In genomic region chr6:27293436-27294152, GRCh38 we compare ENCODE assay signal across 10 cellular contexts. TPM values are rescaled to one million over a fixed set of nuclear protein-coding genes. Genes with fewer than 3 reads are reported as not detected.
A peak's percentile ranks its signal among the peaks of the same experiment; 100 is the strongest.
DNase-seq lines count a peak whose midpoint lies in the region; ATAC-seq, FAIRE-seq and TF ChIP-seq lines count a peak whose summit lies in the region.
"Had no signal": no experiment of that assay in that cellular context is flagged by ENCODE, and none has a peak within 500 bp of the region (broad histone marks: within the 10 kb centered on the region; RNA-seq: fewer than 3 reads in every experiment).

No MANE protein-coding gene starts in this region.

- no peak overlapping the region for H4K5ac ChIP-seq in mesendoderm (ENCODE audit: low read length)

- H4K20me1 ChIP-seq in GM12878 (ENCODE audit: control insufficient read depth, insufficient read depth): no peaks in the 10 kb centered on the region

- no peak overlapping the region for H3K56ac ChIP-seq in mesendoderm (ENCODE audit: low read length)

- H3K4me2 ChIP-seq in GM12878 (ENCODE audit: control insufficient read depth, insufficient read depth) (peak overlapping the region; percentile 44; the same call in 1 of the 2 replicates), mesendoderm (ENCODE audit: low read length) (no peak overlapping the region)

- H3K23ac ChIP-seq in mesendoderm (ENCODE audit: low read length): no peak overlapping the region

- TF ChIP-seq CTCF in GM12878 (IDR thresholded peaks at IDR 0.05 in 2 of 3, conservative IDR thresholded peaks at IDR 0.05 in 1 of 3; ENCODE audit: control insufficient read depth in 2 of 3, extremely low read depth in 1 of 3, insufficient read depth in 1 of 3, low read depth in 3 of 3, low read length in 3 of 3): no peak

- no peak overlapping the region for H3K9ac ChIP-seq in GM12878 (ENCODE audit: control insufficient read depth, insufficient read depth, low read length)
- H3K9ac ChIP-seq in mesendoderm (ENCODE audit: low read length): no peak overlapping the region

- no peak overlapping the region for H3K18ac ChIP-seq in mesendoderm (ENCODE audit: low read length)

- no peaks in the 10 kb centered on the region; the same call in 1 of the 2 replicates for H3K4me1 ChIP-seq in GM12878 (ENCODE audit: control insufficient read depth, insufficient read depth, low read length)
- peaks cover 2% of the 10 kb centered on the region for H3K4me1 ChIP-seq in mesendoderm (ENCODE audit: control insufficient read depth, low read depth, low read length)

- DNase-seq in ELR (ENCODE audit: low read depth) (peak; percentile 85), M059J (ENCODE audit: low read depth) (peak; percentile 66), GM12878 (ENCODE audit: low read depth, low spot score) (no peak), mesendoderm (peak; percentile 83), GDM1 (lab: John Stamatoyannopoulos, UW) (no peak)
- DNase-seq in activated effector memory CD4-positive, alpha-beta T cell treated with anti-CD3 and anti-CD28 coated beads, Interleukin-2, amount 50 U/mL, for 16 hours: no peak
- no peak for DNase-seq in activated CD4-positive, CD25-positive, alpha-beta regulatory T cell (lab: John Stamatoyannopoulos, UW)
- DNase-seq: activated CD4-positive, alpha-beta T cell treated with anti-CD3 and anti-CD28 coated beads, Interleukin-2, amount 50 U/mL, for 48 hours had no signal

- H3K27me3 ChIP-seq in GM12878 (replicated peaks in 1 of 2; ENCODE audit: control insufficient read depth in 2 of 2, insufficient read depth in 2 of 2, low read length in 1 of 2) (peaks cover 2 to 9% of the 10 kb centered on the region in 2 experiments), mesendoderm (ENCODE audit: insufficient read depth, low read length, poor library complexity) (no peaks in the 10 kb centered on the region)

- 0 out of 2 replicates have a peak overlapping the region, but pooled peaks have one; percentile 15 for H3K4me3 ChIP-seq in GM12878
- H3K4me3 ChIP-seq in mesendoderm (ENCODE audit: low read length): no peak overlapping the region

- in situ Hi-C loops in GM12878 (cut with MboI): no loop called here

- peaks cover 6% of the 10 kb centered on the region for H3K9me3 ChIP-seq in GM12878 (replicated peaks; ENCODE audit: control insufficient read depth, insufficient read depth, low read length)

- no peak for ATAC-seq in GM12878
- ATAC-seq in HG03442 (IDR thresholded peaks at IDR 0.05; ENCODE audit: unreplicated experiment): no peak

- no peak for FAIRE-seq in GM12878 (lab: Jason Lieb, UNC)

- H2BK120ac ChIP-seq in mesendoderm (ENCODE audit: low read depth, low read length): no peak overlapping the region

- H3K79me2 ChIP-seq in GM12878 (ENCODE audit: control insufficient read depth, insufficient read depth, low read length) (no peaks in the 10 kb centered on the region), mesendoderm (ENCODE audit: control insufficient read depth, insufficient read depth, low read length) (no peaks in the 10 kb centered on the region)

- no TSS peak for BruUV-seq in GM12878 (replicated peaks; lab: Mats Ljungman, UMichigan)

- RAD21 ChIA-PET in GM12878 (lab: Charles Lee; ENCODE audit: unreplicated experiment): no interaction called here

- CTCF ChIA-PET in GM12878 (lab: Yijun Ruan, JAX): interaction anchor here (0.9 kb wide), 1 partner anchor 225 kb away, joined by 4 read pairs; no protein-coding TSS in a partner anchor

- H3K36me3 ChIP-seq in GM12878 (ENCODE audit: control insufficient read depth in 2 of 2, insufficient read depth in 2 of 2, low read length in 1 of 2): no peaks in the 10 kb centered on the region
- H3K36me3 ChIP-seq in mesendoderm (ENCODE audit: control insufficient read depth, insufficient read depth, low read length): no peaks in the 10 kb centered on the region
- H3K36me3 ChIP-seq: neutrophil had no signal

- H3K27ac ChIP-seq in GM12878 (ENCODE audit: control insufficient read depth, insufficient read depth): no peak overlapping the region
- H3K27ac ChIP-seq in mesendoderm (ENCODE audit: low read depth, low read length): no peak overlapping the region
- H3K27ac ChIP-seq: neutrophil had no signal

- no peak overlapping the region for H4K8ac ChIP-seq in mesendoderm (ENCODE audit: low read depth, low read length)

- no peak overlapping the region for H2BK5ac ChIP-seq in mesendoderm (ENCODE audit: low read length)

- TF ChIP-seq EP300 in GM12878 (IDR thresholded peaks at IDR 0.05; ENCODE audit: borderline replicate concordance in 1 of 2, control insufficient read depth in 1 of 2, low read depth in 2 of 2, low read length in 2 of 2): no peak

- no peak for TF ChIP-seq RAD21 in GM12878 (IDR thresholded peaks at IDR 0.05; ENCODE audit: insufficient read depth, low read depth, low read length)

- no peak for TF ChIP-seq POLR2A in GM12878 (IDR thresholded peaks at IDR 0.05; ENCODE audit: low read depth, low read length)

- POLR2A ChIA-PET in GM12878 (lab: Charles Lee): interaction anchor here (0.7 kb wide), 1 partner anchor 617 kb away, joined by 3 read pairs; no protein-coding TSS in a partner anchor

- no peaks in the 10 kb centered on the region for H3K79me1 ChIP-seq in mesendoderm (ENCODE audit: low read length)

- no peak overlapping the region for H2AFZ ChIP-seq in GM12878 (ENCODE audit: control insufficient read depth, low read depth, low read length)

- H2BK15ac ChIP-seq in mesendoderm (replicated peaks; ENCODE audit: low read depth): no peak overlapping the region

- SMC1A ChIA-PET in GM12878 (lab: Charles Lee; ENCODE audit: uncharacterized antibody, unreplicated experiment): interaction anchor here (0.9 kb wide), 1 partner anchor 116 kb away, joined by 4 read pairs; no protein-coding TSS in a partner anchor

- H3K4ac ChIP-seq in mesendoderm (ENCODE audit: low read depth, low read length): no peak overlapping the region

- intact Hi-C loops in GM12878 (cut with micrococcal nuclease; ENCODE audit: unreplicated experiment): no loop called here

- 20% methylated on average over 28 of the region's 28 CpGs for WGBS in GM12878 (ENCODE audit: insufficient coverage, insufficient replicate concordance, low lambda C conversion rate, missing lambda C conversion rate)
- no CpG with 5 or more reads among the region's 28 CpGs for WGBS in mesendoderm (ENCODE audit: extremely low coverage, insufficient coverage, low lambda C conversion rate)

- no peak overlapping the region for H2AK5ac ChIP-seq in mesendoderm (ENCODE audit: low read length)

TF ChIP-seq in GM12878, 131 proteins besides CTCF, POLR2A, EP300 and RAD21 (continues in another document):
- TF ChIP-seq ZNF207 (IDR thresholded peaks at IDR 0.05; ENCODE audit: borderline replicate concordance) (no peak), MTA3 (IDR thresholded peaks at IDR 0.05; ENCODE audit: borderline replicate concordance, low read length) (no peak), USF1 (IDR thresholded peaks at IDR 0.05; ENCODE audit: borderline replicate concordance, extremely low read length, insufficient read depth, low read depth, low read length) (no peak), JUND (IDR thresholded peaks at IDR 0.05; ENCODE audit: low read depth, low read length) (no peak), ZNF24 (IDR thresholded peaks at IDR 0.05) (peak; percentile 57; the same call in 1 of the 2 replicates)

RNA-seq across cellular contexts. Expression of gene POM121L2, which starts 18.5 kb away (rescaled TPM):
- total RNA-seq in M059J (2014; rRNA removed; shearing (Covaris generic)): not detected in 2 replicates
- total RNA-seq in GM12878 (2013; cell fraction: nucleolus; rRNA removed): not detected in 2 replicates
- not detected in 2 replicates for total RNA-seq in GM12878 (2014; rRNA removed)
- total RNA-seq in GM12878 (2014; rRNA removed; fragmentation: Illumina TruSeq; extraction: Trizol): not detected in 2 replicates
- not detected in 2 replicates for total RNA-seq in GM12878 (2021)
- polyA plus RNA-seq in GM12878 (2011; ENCODE audit: low read depth): not detected
- polyA plus RNA-seq in GM12878 (2011; rRNA removed): not detected in 2 replicates
- polyA plus RNA-seq in GM12878 (2011; cell fraction: cytosol; rRNA removed): not detected in 2 replicates
- polyA plus RNA-seq in GM12878 (2011; cell fraction: nucleus; rRNA removed): 0.04 TPM in 1 of 2 replicates, not detected in the other
- polyA plus RNA-seq in GM12878 (2012): 0.04 TPM in 1 of 2 replicates, not detected in the other
- polyA plus RNA-seq in GM12878 (2014; fragmentation: Illumina TruSeq; extraction: Trizol): 0.04 TPM in 1 of 2 replicates, not detected in the other
- not detected for polyA plus RNA-seq in GM12878 (2014; fragmentation: Nextera tagmentation; extraction: Ambion mirVana)
- not detected in 2 replicates for polyA plus RNA-seq in GM12878 (2014; rRNA removed)
- polyA plus RNA-seq in GM12878 (2016; fragmentation: Nextera tagmentation; extraction: Ambion mirVana): not detected
- polyA minus RNA-seq in GM12878 (2011; rRNA and poly(A)+ RNA removed): 0.05 TPM in 1 of 2 replicates, not detected in the other
- not detected in 2 replicates for polyA minus RNA-seq in GM12878 (2011; cell fraction: cytosol; rRNA and poly(A)+ RNA removed)
- 0.12 TPM in 1 of 2 replicates, not detected in the other for polyA minus RNA-seq in GM12878 (2011; cell fraction: nucleus; rRNA and poly(A)+ RNA removed)
- polyA plus RNA-seq in mesendoderm (2013, experiment 1 of 2): 0.07 TPM
- 0.06 TPM for polyA plus RNA-seq in mesendoderm (2013, experiment 2 of 2)

RNA-seq across cellular contexts. Expression of gene PRSS16, which starts 46.1 kb away (rescaled TPM):
- total RNA-seq in M059J (2014; rRNA removed; shearing (Covaris generic)): 2.9 and 5.4 TPM in 2 replicates
- 0.20 and 0.27 TPM in 2 replicates for total RNA-seq in GM12878 (2013; cell fraction: nucleolus; rRNA removed)
- 3.4 TPM in 2 replicates for total RNA-seq in GM12878 (2014; rRNA removed)
- total RNA-seq in GM12878 (2014; rRNA removed; fragmentation: Illumina TruSeq; extraction: Trizol): 2.1 TPM in 2 replicates
- total RNA-seq in GM12878 (2021): 5.9 and 7.1 TPM in 2 replicates
- polyA plus RNA-seq in GM12878 (2011; ENCODE audit: low read depth): 4.1 TPM
- polyA plus RNA-seq in GM12878 (2011; rRNA removed): 2.3 and 2.4 TPM in 2 replicates
- 2.9 and 4.1 TPM in 2 replicates for polyA plus RNA-seq in GM12878 (2011; cell fraction: cytosol; rRNA removed)
- 2.6 and 3.5 TPM in 2 replicates for polyA plus RNA-seq in GM12878 (2011; cell fraction: nucleus; rRNA removed)
- polyA plus RNA-seq in GM12878 (2012): 6.6 and 6.7 TPM in 2 replicates
- 6.8 and 7.7 TPM in 2 replicates for polyA plus RNA-seq in GM12878 (2014; fragmentation: Illumina TruSeq; extraction: Trizol)
- 1 to 10 TPM; 5.9 to 8.2 TPM for polyA plus RNA-seq in GM12878 (2014; fragmentation: Nextera tagmentation; extraction: Ambion mirVana)
- 9.6 and 12.8 TPM in 2 replicates for polyA plus RNA-seq in GM12878 (2014; rRNA removed)
- 1 to 10 TPM; 6.1 to 8.3 TPM for polyA plus RNA-seq in GM12878 (2016; fragmentation: Nextera tagmentation; extraction: Ambion mirVana)
- 2.7 and 3.2 TPM in 2 replicates for polyA minus RNA-seq in GM12878 (2011; rRNA and poly(A)+ RNA removed)
- polyA minus RNA-seq in GM12878 (2011; cell fraction: cytosol; rRNA and poly(A)+ RNA removed): 0.53 TPM in 1 of 2 replicates, not detected in the other
- 1.6 and 1.7 TPM in 2 replicates for polyA minus RNA-seq in GM12878 (2011; cell fraction: nucleus; rRNA and poly(A)+ RNA removed)
- 8.8 TPM for polyA plus RNA-seq in mesendoderm (2013, experiment 1 of 2)
- polyA plus RNA-seq in mesendoderm (2013, experiment 2 of 2): 9.5 TPM

Comparison
In these comparisons a context has a peak if more than half of its experiments do, and no peak if none do; other contexts are left out.
1. DNase-seq: peak in ELR (single experiment), M059J (single experiment) and mesendoderm (single experiment); none in GM12878 (single experiment), GDM1 (single experiment), activated effector memory CD4-positive, alpha-beta T cell treated with anti-CD3 and anti-CD28 coated beads, Interleukin-2, amount 50 U/mL, for 16 hours (single experiment) and activated CD4-positive, CD25-positive, alpha-beta regulatory T cell (0 of 4).